ENCODE assay signal across 1 cellular context in genomic region chr5:152097128-152097527, GRCh38.
TF ChIP-seq lines count a peak whose summit lies in the region.

No MANE protein-coding gene starts in this region.

TF ChIP-seq in WTC11, 78 proteins besides CTCF, POLR2A, EP300 and RAD21 (continued from another document):
- TF ChIP-seq, protein P1, sequence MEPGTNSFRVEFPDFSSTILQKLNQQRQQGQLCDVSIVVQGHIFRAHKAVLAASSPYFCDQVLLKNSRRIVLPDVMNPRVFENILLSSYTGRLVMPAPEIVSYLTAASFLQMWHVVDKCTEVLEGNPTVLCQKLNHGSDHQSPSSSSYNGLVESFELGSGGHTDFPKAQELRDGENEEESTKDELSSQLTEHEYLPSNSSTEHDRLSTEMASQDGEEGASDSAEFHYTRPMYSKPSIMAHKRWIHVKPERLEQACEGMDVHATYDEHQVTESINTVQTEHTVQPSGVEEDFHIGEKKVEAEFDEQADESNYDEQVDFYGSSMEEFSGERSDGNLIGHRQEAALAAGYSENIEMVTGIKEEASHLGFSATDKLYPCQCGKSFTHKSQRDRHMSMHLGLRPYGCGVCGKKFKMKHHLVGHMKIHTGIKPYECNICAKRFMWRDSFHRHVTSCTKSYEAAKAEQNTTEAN (CRISPR knock-in tag; IDR thresholded peaks at IDR 0.05) = no peak
- TF ChIP-seq OVOL2 (CRISPR knock-in tag; IDR thresholded peaks at IDR 0.05; ENCODE audit: borderline replicate concordance) (no peak), TCF7 (CRISPR knock-in tag; IDR thresholded peaks at IDR 0.05; ENCODE audit: low read depth) (no peak)
